19 cellular contexts compared by ENCODE assay signal in genomic region chr7:55093674-55094073, GRCh38.
"Had no signal": no experiment of that assay in that cellular context is flagged by ENCODE, and none has a peak within 500 bp of the region (broad histone marks: within the 10 kb centered on the region; RNA-seq: fewer than 3 reads in every experiment).

No MANE protein-coding gene starts in this region.

- H3K4me2 ChIP-seq: smooth muscle cell had no signal

- H3K36me3 ChIP-seq: heart left ventricle, ovary, suprapubic skin, tibial artery had no signal

- ATAC-seq: foreskin keratinocyte; mucosa of descending colon; naive thymus-derived CD8-positive, alpha-beta T cell; right cardiac atrium; stimulated activated naive CD8-positive, alpha-beta T cell treated with anti-CD3 and anti-CD28 coated beads, Interleukin-15, Interleukin-2, amounts not matched to agents 100 U/mL and 50 U/mL, for 24 hours had no signal

- H3K4me1 Mint-ChIP-seq: naive thymus-derived CD8-positive, alpha-beta T cell had no signal

- H3K27ac ChIP-seq: foreskin keratinocyte, suprapubic skin, tibial artery had no signal

- H3K4me3 Mint-ChIP-seq: naive thymus-derived CD8-positive, alpha-beta T cell; neural crest cell had no signal

- H3K9me3 ChIP-seq: heart left ventricle, mucosa of descending colon, ovary, suprapubic skin, tibial artery had no signal

- H3K36me3 Mint-ChIP-seq: naive thymus-derived CD8-positive, alpha-beta T cell had no signal

- H3K27me3 ChIP-seq: foreskin keratinocyte, heart left ventricle, ovary, suprapubic skin, tibial artery had no signal

- H3K9me3 Mint-ChIP-seq: naive thymus-derived CD8-positive, alpha-beta T cell; neural crest cell had no signal

- H3K27ac Mint-ChIP-seq: naive thymus-derived CD8-positive, alpha-beta T cell had no signal

- H3K4me3 ChIP-seq: heart left ventricle, mucosa of descending colon, ovary, smooth muscle cell, suprapubic skin, tibial artery had no signal

- DNase-seq: cerebellar nuclear complex; dermis blood vessel endothelial cell; erythroblast; foreskin keratinocyte; hypothalamus; kidney glomerular epithelial cell; mammary epithelial cell; mucosa of descending colon; naive thymus-derived CD8-positive, alpha-beta T cell; nucleus accumbens; stimulated activated CD4-positive, alpha-beta T cell treated with anti-CD3 and anti-CD28 coated beads, Interleukin-2, amount 100 ng/mL, for 48 hours; stimulated activated naive CD8-positive, alpha-beta T cell treated with anti-CD3 and anti-CD28 coated beads, Interleukin-15, Interleukin-2, amounts not matched to agents 100 U/mL and 50 U/mL, for 24 hours; tibial artery had no signal
